ENCODE assay signal across 18 cellular contexts in genomic region chr2:235803028-235803427, GRCh38.
DNase-seq lines count a peak whose midpoint lies in the region; ATAC-seq, FAIRE-seq and TF ChIP-seq lines count a peak whose summit lies in the region.
"Had no signal": no experiment of that assay in that cellular context is flagged by ENCODE, and none has a peak within 500 bp of the region (broad histone marks: within the 10 kb centered on the region; RNA-seq: fewer than 3 reads in every experiment).

No MANE protein-coding gene starts in this region.

- H3K27ac ChIP-seq in HepG2 (ENCODE audit: extremely low read length, insufficient read depth, low read length), result no peak overlapping the region
- no peak overlapping the region for H3K27ac ChIP-seq in right lobe of liver
- H3K27ac ChIP-seq: epithelial cell of prostate, left lung, right atrium auricular region had no signal

- H2AFZ ChIP-seq in HepG2 (ENCODE audit: low read length), result no peak overlapping the region

- CTCF ChIA-PET in HepG2 (lab: Yijun Ruan, JAX; ENCODE audit: low intra/inter-chr PET ratio, low total read pairs), result interaction anchor here (1.0 kb wide), 1 partner anchor 378 kb away, joined by 5 read pairs; no protein-coding TSS in a partner anchor

- BruUV-seq in HepG2 (replicated peaks; lab: Mats Ljungman, UMichigan), result no TSS peak

- H4K20me1 ChIP-seq in HepG2 (ENCODE audit: insufficient read depth, low read length), result no peaks in the 10 kb centered on the region

- H3K36me3 ChIP-seq in HepG2 (replicated peaks in 1 of 2; ENCODE audit: control insufficient read depth in 1 of 2, insufficient read depth in 2 of 2, low read length in 2 of 2) (peaks cover 27 to 69% of the 10 kb centered on the region in 2 experiments), right lobe of liver (peaks cover 0 to 11% (median 1%) of the 10 kb centered on the region in 4 donors)

- no peak overlapping the region for H3K4me2 ChIP-seq in HepG2 (ENCODE audit: low read depth, low read length)

- POLR2A ChIA-PET in HepG2 (lab: Yijun Ruan, JAX), result no interaction called here

- no peaks in the 10 kb centered on the region for H3K79me2 ChIP-seq in HepG2 (ENCODE audit: insufficient read depth, low read length)

- intact Hi-C loops in HepG2 (cut with micrococcal nuclease; ENCODE audit: unreplicated experiment), result no loop called here
- intact Hi-C loops in right lobe of liver (cut with DNase I), result no loop called here

- 100% methylated on average over 1 of the region's 1 CpG for WGBS in HepG2 (ENCODE audit: low lambda C conversion rate)
- 100% methylated on average over 1 of the region's 1 CpG for WGBS in right lobe of liver (ENCODE audit: insufficient coverage, low coverage, low lambda C conversion rate, missing lambda C conversion rate)

- in situ Hi-C loops in HepG2 (cut with HindIII; ENCODE audit: extremely low pct_ligation_motif_present, low pct_unique_long_range_greater_than_20kb), result no loop called here
- in situ Hi-C loops in astrocyte of the cerebellum (cut with HindIII; ENCODE audit: low sequenced_read_pairs), result no loop called here

- TF ChIP-seq EP300 in HepG2 (IDR thresholded peaks at IDR 0.05; ENCODE audit: low read depth in 2 of 2, low read length in 2 of 2) (no peak), HepG2 (CRISPR knock-in tag; IDR thresholded peaks at IDR 0.05; ENCODE audit: borderline replicate concordance) (no peak)

- TF ChIP-seq POLR2A in HepG2 (IDR thresholded peaks at IDR 0.05; ENCODE audit: insufficient read depth in 1 of 2, low read depth in 2 of 2, low read length in 2 of 2) (no peak), right lobe of liver (IDR thresholded peaks at IDR 0.05) (no peak)

- no peak for TF ChIP-seq RAD21 in HepG2 (CRISPR knock-in tag; IDR thresholded peaks at IDR 0.05)

- FAIRE-seq in HepG2 (lab: Jason Lieb, UNC) (no peak), urothelium cell line (lab: Jason Lieb, UNC) (no peak)
- FAIRE-seq: GM19239 had no signal

- H3K4me1 ChIP-seq in HepG2 (ENCODE audit: insufficient read depth, low read length) (no peaks in the 10 kb centered on the region), right lobe of liver (no peaks in the 10 kb centered on the region)
- H3K4me1 ChIP-seq: left lung, right atrium auricular region had no signal

- peak; percentile 47 for TF ChIP-seq CTCF in HepG2 (CRISPR knock-in tag; IDR thresholded peaks at IDR 0.05)
- peak in 2 of 4 donors; percentile 25 to 33 for TF ChIP-seq CTCF in right lobe of liver (IDR thresholded peaks at IDR 0.05)
- TF ChIP-seq CTCF in astrocyte of the cerebellum (IDR thresholded peaks at IDR 0.05; ENCODE audit: low read depth, low read length, missing control alignments), result peak; percentile 20
- TF ChIP-seq CTCF in fibroblast of the aortic adventitia (IDR thresholded peaks at IDR 0.05; ENCODE audit: insufficient read depth, low read length), result peak; percentile 15

- ATAC-seq in HepG2, result no peak
- no peak for ATAC-seq in right lobe of liver
- no peak for ATAC-seq in HG03045 (IDR thresholded peaks at IDR 0.05; ENCODE audit: unreplicated experiment)
- ATAC-seq: left lung; naive thymus-derived CD8-positive, alpha-beta T cell; Right ventricle myocardium inferior had no signal

- DNase-seq in HepG2 (ENCODE audit: low spot score), result no peak
- DNase-seq in right lobe of liver, result no peak
- DNase-seq in astrocyte of the cerebellum (ENCODE audit: low read depth), result no peak
- DNase-seq in fibroblast of the aortic adventitia (ENCODE audit: low read depth), result no peak
- DNase-seq in hypothalamus (lab: John Stamatoyannopoulos, UW), result no peak
- DNase-seq in retina, result no peak
- no peak for DNase-seq in urothelium cell line (ENCODE audit: low spot score)
- DNase-seq: activated CD4-positive, alpha-beta T cell treated with anti-CD3 and anti-CD28 coated beads, Interleukin-2, amount 10 ng/mL, durations not matched to agents 7 days and 5 days; activated T-cell treated with anti-CD3 and anti-CD28 coated beads, Interleukin-2, amount 50 U/mL, for 1 hour; Calu3; left lung; naive thymus-derived CD8-positive, alpha-beta T cell; NCI-H2107 had no signal

- H3K27me3 ChIP-seq in HepG2 (ENCODE audit: control insufficient read depth in 1 of 2, insufficient read depth in 2 of 2, low read length in 2 of 2) (no peaks in the 10 kb centered on the region), right lobe of liver (no peaks in the 10 kb centered on the region)
- H3K27me3 ChIP-seq: left lung, right atrium auricular region had no signal

- H3K9ac ChIP-seq in HepG2 (ENCODE audit: insufficient read depth, low read depth, low read length), result no peak overlapping the region

- H3K4me3 ChIP-seq in HepG2 (replicated peaks in 1 of 3; ENCODE audit: insufficient read depth in 1 of 3, low read depth in 2 of 3, low read length in 3 of 3) (no peak overlapping the region), right lobe of liver (no peak overlapping the region), astrocyte of the cerebellum (ENCODE audit: low read depth, low read length) (no peak overlapping the region), fibroblast of the aortic adventitia (ENCODE audit: low read depth, low read length) (no peak overlapping the region)
- H3K4me3 ChIP-seq: left lung, right atrium auricular region had no signal

- H3K9me3 ChIP-seq in HepG2 (ENCODE audit: low read length) (no peaks in the 10 kb centered on the region), right lobe of liver (no peaks in the 10 kb centered on the region)
- H3K9me3 ChIP-seq: left lung, right atrium auricular region had no signal

TF ChIP-seq in HepG2, 621 proteins besides CTCF, POLR2A, EP300 and RAD21:
- TF ChIP-seq CREB1 (IDR thresholded peaks at IDR 0.05), result 0 out of 2 replicates have a peak, but pooled peaks have one; percentile 45
- no peak for TF ChIP-seq CREB1 (CRISPR knock-in tag; IDR thresholded peaks at IDR 0.05)
- peak; percentile 49 for TF ChIP-seq STAG1 (CRISPR knock-in tag; IDR thresholded peaks at IDR 0.05)
- TF ChIP-seq ZNF646 (CRISPR knock-in tag; IDR thresholded peaks at IDR 0.05), result peak; percentile 78; the same call in 1 of the 2 replicates
- no peak for TF ChIP-seq YEATS4 (CRISPR knock-in tag; IDR thresholded peaks at IDR 0.05; ENCODE audit: borderline replicate concordance)
- TF ChIP-seq ZNF577 (CRISPR knock-in tag; IDR thresholded peaks at IDR 0.05; ENCODE audit: borderline replicate concordance, low read depth), result no peak
- TF ChIP-seq ZBTB46 (CRISPR knock-in tag; IDR thresholded peaks at IDR 0.05; ENCODE audit: borderline replicate concordance), result 0 out of 2 replicates have a peak, but pooled peaks have one; percentile 40
TF ChIP-seq in HepG2: peak in this region for 4.
